35 cellular contexts compared by ENCODE assay signal in genomic region chr1:196857188-196857587, GRCh38. TPM values are rescaled to one million over a fixed set of nuclear protein-coding genes. Genes with fewer than 3 reads are reported as not detected.
"Had no signal": no experiment of that assay in that cellular context is flagged by ENCODE, and none has a peak within 500 bp of the region (broad histone marks: within the 10 kb centered on the region; RNA-seq: fewer than 3 reads in every experiment).

No MANE protein-coding gene starts in this region.

- H3K27ac ChIP-seq: ascending aorta, cardiac muscle cell, WERI-Rb-1 had no signal

- H3K4me1 ChIP-seq: ascending aorta had no signal

- H3K9me3 ChIP-seq: ascending aorta had no signal

- H3K36me3 ChIP-seq: ascending aorta, cardiac muscle cell, WERI-Rb-1 had no signal

- H3K4me3 ChIP-seq: ascending aorta, cardiac muscle cell had no signal

- FAIRE-seq: bronchial epithelial cell had no signal

- DNase-seq: activated CD4-positive, alpha-beta memory T cell treated with anti-CD3 and anti-CD28 coated beads, Interleukin-2, amount 10 ng/mL, durations not matched to agents 7 days and 5 days; activated CD4-positive, alpha-beta T cell treated with anti-CD3 and anti-CD28 coated beads for 1 hour; activated CD4-positive, alpha-beta T cell treated with anti-CD3 and anti-CD28 coated beads for 36 hours; activated CD4-positive, alpha-beta T cell treated with anti-CD3 and anti-CD28 coated beads for 48 hours; activated CD4-positive, alpha-beta T cell treated with anti-CD3 and anti-CD28 coated beads, Interleukin-2, amount 10 ng/mL, durations not matched to agents 7 days and 5 days; activated CD4-positive, alpha-beta T cell treated with anti-CD3 and anti-CD28 coated beads, Interleukin-2, amount 50 U/mL, for 48 hours; activated CD4-positive, CD25-positive, alpha-beta regulatory T cell; activated CD8-positive, alpha-beta memory T cell treated with anti-CD3 and anti-CD28 coated beads for 24 hours; activated CD8-positive, alpha-beta memory T cell treated with anti-CD3 and anti-CD28 coated beads, Interleukin-2, amount 10 ng/mL, durations not matched to agents 7 days and 5 days; activated CD8-positive, alpha-beta memory T cell treated with anti-CD3 and anti-CD28 coated beads, Interleukin-2, amount 50 U/mL, for 48 hours; activated CD8-positive, alpha-beta T cell treated with anti-CD3 and anti-CD28 coated beads, Interleukin-2, amount 10 ng/mL, durations not matched to agents 7 days and 5 days; activated effector memory CD4-positive, alpha-beta T cell treated with Interleukin-2 at 50 U/mL for 16 hours; activated gamma-delta T cell; activated naive CD4-positive, alpha-beta T cell treated with anti-CD3 and anti-CD28 coated beads, Interleukin-2, amount 10 ng/mL, durations not matched to agents 7 days and 5 days; activated naive CD4-positive, alpha-beta T cell treated with Interleukin-2 at 50 U/mL for 16 hours; activated naive CD8-positive, alpha-beta T cell treated with anti-CD3 and anti-CD28 coated beads, Interleukin-2, amount 10 ng/mL, durations not matched to agents 7 days and 5 days; activated naive CD8-positive, alpha-beta T cell treated with anti-CD3 and anti-CD28 coated beads, Interleukin-2, amount 50 U/mL, for 24 hours; activated T-cell treated with anti-CD3 and anti-CD28 coated beads, Interleukin-2, amount 50 U/mL, for 24 hours; activated T-cell treated with anti-CD3 and anti-CD28 coated beads, Interleukin-2, amount 50 U/mL, for 48 hours; amygdala; anterior cingulate cortex; caudate nucleus; cerebellar nuclear complex; T-helper 1 cell; T-helper 2 cell; T-helper 9 cell; WERI-Rb-1 had no signal

- H3K27me3 ChIP-seq: ascending aorta, cardiac muscle cell had no signal

- ATAC-seq: activated CD4-positive, alpha-beta T cell treated with anti-CD3 and anti-CD28 coated beads for 36 hours; activated CD4-positive, CD25-positive, alpha-beta regulatory T cell treated with anti-CD3 and anti-CD28 coated beads, Interleukin-2, amount 50 U/mL, for 24 hours; activated CD8-positive, alpha-beta memory T cell treated with anti-CD3 and anti-CD28 coated beads, Interleukin-2, amount 10 ng/mL, durations not matched to agents 7 days and 5 days; activated CD8-positive, alpha-beta T cell treated with anti-CD3 and anti-CD28 coated beads, Interleukin-2, amount 10 ng/mL, durations not matched to agents 7 days and 5 days; activated naive CD8-positive, alpha-beta T cell treated with anti-CD3 and anti-CD28 coated beads, Interleukin-2, amount 50 U/mL, for 24 hours; WTC11 had no signal

RNA-seq across cellular contexts. Expression of gene CFHR4, which starts 30.7 kb away (rescaled TPM):
- total RNA-seq: activated CD4-positive, alpha-beta memory T cell treated with anti-CD3 and anti-CD28 coated beads, Interleukin-2, amount 10 ng/mL, durations not matched to agents 7 days and 5 days; activated CD4-positive, alpha-beta T cell treated with anti-CD3 and anti-CD28 coated beads for 36 hours; activated CD4-positive, alpha-beta T cell treated with anti-CD3 and anti-CD28 coated beads, Interleukin-2, amount 10 ng/mL, durations not matched to agents 7 days and 5 days; activated CD8-positive, alpha-beta memory T cell treated with anti-CD3 and anti-CD28 coated beads, Interleukin-2, amount 10 ng/mL, durations not matched to agents 7 days and 5 days; activated CD8-positive, alpha-beta T cell treated with anti-CD3 and anti-CD28 coated beads, Interleukin-2, amount 10 ng/mL, durations not matched to agents 7 days and 5 days; activated naive CD8-positive, alpha-beta T cell treated with anti-CD3 and anti-CD28 coated beads, Interleukin-2, amount 10 ng/mL, durations not matched to agents 7 days and 5 days; activated T-helper 2 cell treated with anti-CD3 and anti-CD28 coated beads, Interferon-gamma antibody, Interleukin-2, Interleukin-4, amounts not matched to agents 10 μg/mL and 5 μg/mL and 100 μg/mL, durations not matched to agents 14 hours and 24 hours and 36 hours; ascending aorta; bronchial epithelial cell; cardiac muscle cell; chondrocyte had no signal
- polyA plus RNA-seq: adipose tissue, cardiac muscle cell had no signal

RNA-seq across cellular contexts. Expression of gene CFHR1, which starts 37.7 kb away (rescaled TPM):
- total RNA-seq: activated CD4-positive, alpha-beta memory T cell treated with anti-CD3 and anti-CD28 coated beads, Interleukin-2, amount 10 ng/mL, durations not matched to agents 7 days and 5 days; activated CD4-positive, alpha-beta T cell treated with anti-CD3 and anti-CD28 coated beads for 36 hours; activated CD4-positive, alpha-beta T cell treated with anti-CD3 and anti-CD28 coated beads, Interleukin-2, amount 10 ng/mL, durations not matched to agents 7 days and 5 days; activated CD8-positive, alpha-beta memory T cell treated with anti-CD3 and anti-CD28 coated beads, Interleukin-2, amount 10 ng/mL, durations not matched to agents 7 days and 5 days; activated CD8-positive, alpha-beta T cell treated with anti-CD3 and anti-CD28 coated beads, Interleukin-2, amount 10 ng/mL, durations not matched to agents 7 days and 5 days; activated naive CD8-positive, alpha-beta T cell treated with anti-CD3 and anti-CD28 coated beads, Interleukin-2, amount 10 ng/mL, durations not matched to agents 7 days and 5 days; activated T-helper 2 cell treated with anti-CD3 and anti-CD28 coated beads, Interferon-gamma antibody, Interleukin-2, Interleukin-4, amounts not matched to agents 10 μg/mL and 5 μg/mL and 100 μg/mL, durations not matched to agents 14 hours and 24 hours and 36 hours; bronchial epithelial cell; cardiac muscle cell; chondrocyte had no signal
- polyA plus RNA-seq: cardiac muscle cell had no signal
